In genomic region chr3:179450901-179451334, GRCh38 we compare ENCODE assay signal across 8 cellular contexts. TPM values are rescaled to one million over a fixed set of nuclear protein-coding genes. Genes with fewer than 3 reads are reported as not detected.
DNase-seq lines count a peak whose midpoint lies in the region; ATAC-seq and TF ChIP-seq lines count a peak whose summit lies in the region.

No MANE protein-coding gene starts in this region.

- DNase-seq in AG04450 (ENCODE audit: low read depth, low spot score) (no peak), SK-MEL-5 (ENCODE audit: low read depth, low spot score) (peak; percentile 15), endothelial cell (ENCODE audit: low spot score) (peak; percentile 26), mucosa of descending colon (peak in 2 of 3 donors; percentile 11 to 42), uterus (peak; percentile 18 to 41), DMS153 (lab: John Stamatoyannopoulos, UW) (no peak)

- intact Hi-C loops in mucosa of descending colon (cut with DNase I, micrococcal nuclease) (no loop called here), uterus (cut with DNase I; ENCODE audit: low total_unique reads) (loop anchor here (10.0 kb wide), 1 partner anchor 114 kb away; the partner anchor contains the start of gene ACTL6A)

- ATAC-seq in GM18861 (IDR thresholded peaks at IDR 0.05; ENCODE audit: unreplicated experiment) (peak; percentile 32), HG03095 (IDR thresholded peaks at IDR 0.05; ENCODE audit: unreplicated experiment) (peak; percentile 33), mucosa of descending colon (peak; percentile 65)

- H3K4me3 ChIP-seq in AG04450 (ENCODE audit: low read depth, low read length) (peak overlapping the region; percentile 81), mucosa of descending colon (peak overlapping the region; percentile 25), uterus (peak overlapping the region; percentile 59 to 75)

- TF ChIP-seq POLR2A in uterus (IDR thresholded peaks at IDR 0.05) = no peak

- H3K9me3 Mint-ChIP-seq in endothelial cell (ENCODE audit: unreplicated experiment) = no peaks in the 10 kb centered on the region

- POLR2A ChIA-PET in AG04450 (lab: Yijun Ruan, JAX) = no interaction called here

- H3K4me1 ChIP-seq in mucosa of descending colon (ENCODE audit: low read depth) (peaks cover 4% of the 10 kb centered on the region), uterus (no peaks in the 10 kb centered on the region)

- no peaks in the 10 kb centered on the region for H3K27me3 ChIP-seq in AG04450 (ENCODE audit: control insufficient read depth, insufficient read depth, low read length)
- H3K27me3 ChIP-seq in uterus = no peaks in the 10 kb centered on the region

- peak overlapping the region; percentile 97 for H3K4me3 Mint-ChIP-seq in endothelial cell (ENCODE audit: unreplicated experiment)

- H3K36me3 ChIP-seq in mucosa of descending colon (ENCODE audit: low read depth) = no peaks in the 10 kb centered on the region
- no peaks in the 10 kb centered on the region for H3K36me3 ChIP-seq in uterus

- in situ Hi-C loops in SK-MEL-5 (cut with HindIII; ENCODE audit: low pct_unique_long_range_greater_than_20kb, low sequenced_read_pairs) = no loop called here

- peaks cover 36% of the 10 kb centered on the region for H3K4me1 Mint-ChIP-seq in endothelial cell (ENCODE audit: unreplicated experiment)

- peak overlapping the region; percentile 81 for H3K27ac ChIP-seq in AG04450 (ENCODE audit: low read depth, low read length)
- peak overlapping the region; percentile 92 to 95 for H3K27ac ChIP-seq in uterus

- no peaks in the 10 kb centered on the region for H3K27me3 Mint-ChIP-seq in endothelial cell (ENCODE audit: unreplicated experiment)

- H3K9me3 ChIP-seq in AG04450 (ENCODE audit: control insufficient read depth, insufficient read depth, low read length) = no peaks in the 10 kb centered on the region
- H3K9me3 ChIP-seq in mucosa of descending colon = no peaks in the 10 kb centered on the region
- H3K9me3 ChIP-seq in uterus = no peaks in the 10 kb centered on the region

- CTCF ChIA-PET in AG04450 (lab: Charles Lee) = no interaction called here

- H3K36me3 Mint-ChIP-seq in endothelial cell (ENCODE audit: low read depth, unreplicated experiment) = peaks cover 13% of the 10 kb centered on the region

- peak overlapping the region; percentile 91 for H3K27ac Mint-ChIP-seq in endothelial cell (ENCODE audit: unreplicated experiment)

- TF ChIP-seq CTCF in AG04450 (IDR thresholded peaks at IDR 0.05; ENCODE audit: low read depth, low read length) = no peak
- TF ChIP-seq CTCF in endothelial cell (IDR thresholded peaks at IDR 0.05; ENCODE audit: unreplicated experiment) = no peak
- TF ChIP-seq CTCF in mucosa of descending colon (IDR thresholded peaks at IDR 0.05) = no peak
- no peak for TF ChIP-seq CTCF in uterus (IDR thresholded peaks at IDR 0.05)

RNA-seq across cellular contexts. Expression of gene GNB4, which starts 0.4 kb away (rescaled TPM):
- 71.6 and 88.5 TPM in 2 replicates for polyA plus RNA-seq in AG04450 (2011; rRNA removed)
- 101 and 154 TPM in 2 replicates for polyA minus RNA-seq in AG04450 (2011; rRNA and poly(A)+ RNA removed)
- total RNA-seq in SK-MEL-5 (2014; rRNA removed; shearing (Covaris generic)) = 44.3 and 46.7 TPM in 2 replicates
- polyA plus RNA-seq in SK-MEL-5 (2015; cell fraction: cytosol; rRNA removed) = 30.0 and 36.4 TPM in 2 replicates
- 10.7 and 11.9 TPM in 2 replicates for polyA plus RNA-seq in SK-MEL-5 (2015; cell fraction: nucleus; rRNA removed)
- total RNA-seq in endothelial cell (ENCODE audit: unreplicated experiment) = 66.9 TPM
- total RNA-seq in mucosa of descending colon = 10 to 100 TPM in 1 of 3 donors, 1 to 10 TPM in 2; 4.3 to 26.4 (median 9.0) TPM
- 100 to 1,000 TPM in 1 of 4 donors, 10 to 100 TPM in 3; 18.2 to 110 (median 47.8) TPM for total RNA-seq in uterus

Comparison
In these comparisons a context has a peak if more than half of its experiments do, and no peak if none do; other contexts are left out.
1. DNase-seq: peak in SK-MEL-5 (single experiment), endothelial cell (single experiment), mucosa of descending colon (2 of 3) and uterus (2 of 2); none in AG04450 (single experiment) and DMS153 (single experiment).
2. H3K4me3 ChIP-seq: peak in every context shown above with its lines; median percentile 81 in AG04450; 67 in uterus; 25 in mucosa of descending colon.
3. Peak in every context shown above with its lines, with median percentiles within 50 percentile points of each other: ATAC-seq.